Comparison of ENCODE assay signal across 1 cellular context in genomic region chr17:40304464-40304863, GRCh38.
TF ChIP-seq lines count a peak whose summit lies in the region.

No MANE protein-coding gene starts in this region.

TF ChIP-seq in HepG2, 621 proteins besides CTCF, POLR2A, EP300 and RAD21:
- TF ChIP-seq NONO (IDR thresholded peaks at IDR 0.05) (no peak), NONO (CRISPR knock-in tag; conservative IDR thresholded peaks at IDR 0.05) (0 out of 2 replicates have a peak, but pooled peaks have one; percentile 7), FOXO4 (CRISPR knock-in tag; conservative IDR thresholded peaks at IDR 0.05) (0 out of 2 replicates have a peak, but pooled peaks have one; percentile 18), ZNF101 (CRISPR knock-in tag; IDR thresholded peaks at IDR 0.05; ENCODE audit: borderline replicate concordance, low read depth) (no peak)
